In the genomic region with DNA sequence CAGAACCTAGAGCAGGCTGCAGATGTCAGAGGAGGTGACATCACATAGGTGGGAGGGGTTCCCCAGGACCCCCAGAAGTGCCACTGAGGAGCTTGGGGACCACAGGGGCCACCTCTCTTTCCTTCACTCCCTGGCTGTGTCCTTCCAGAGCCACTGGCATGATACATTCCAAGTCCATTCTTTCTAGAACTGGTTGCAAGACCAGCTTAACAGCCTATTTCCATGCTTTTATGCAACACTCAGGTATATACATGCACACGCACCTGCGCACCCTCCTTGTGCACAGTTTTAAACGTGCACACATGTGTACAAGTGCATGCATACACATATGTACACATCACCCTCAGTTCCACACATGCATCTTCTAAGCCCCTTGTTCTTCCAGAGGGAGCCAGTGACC, we compare ENCODE assay signal across 9 cellular contexts. TPM values are rescaled to one million over a fixed set of nuclear protein-coding genes. Genes with fewer than 3 reads are reported as not detected.
"Had no signal": no experiment of that assay in that cellular context is flagged by ENCODE, and none has a peak within 500 bp of the region (broad histone marks: within the 10 kb centered on the region; RNA-seq: fewer than 3 reads in every experiment).

No MANE protein-coding gene starts in this region.

- H3K4me3 ChIP-seq: GM23248, HAP-1, K562 had no signal

- H3K27ac ChIP-seq: GM23248 had no signal

- ATAC-seq: HCT116, K562 had no signal

- H3K36me3 ChIP-seq: HAP-1 had no signal

- H3K9ac ChIP-seq: GM23248 had no signal

- H3K4me1 ChIP-seq: HAP-1 had no signal

- H3K9me3 ChIP-seq: HAP-1 had no signal

- DNase-seq: GM23248, GOT3, H7, HFFc6, IMR-90 had no signal

- H2AFZ ChIP-seq: GM23248 had no signal

RNA-seq across cellular contexts. Expression of a gene that starts 39.7 kb away (rescaled TPM):
- total RNA-seq: GM23248, H4, H7, HFFc6, K562 had no signal
- polyA plus RNA-seq: GM23248, IMR-90, K562 had no signal
